ENCODE assay signal across 8 cellular contexts in the genomic region with DNA sequence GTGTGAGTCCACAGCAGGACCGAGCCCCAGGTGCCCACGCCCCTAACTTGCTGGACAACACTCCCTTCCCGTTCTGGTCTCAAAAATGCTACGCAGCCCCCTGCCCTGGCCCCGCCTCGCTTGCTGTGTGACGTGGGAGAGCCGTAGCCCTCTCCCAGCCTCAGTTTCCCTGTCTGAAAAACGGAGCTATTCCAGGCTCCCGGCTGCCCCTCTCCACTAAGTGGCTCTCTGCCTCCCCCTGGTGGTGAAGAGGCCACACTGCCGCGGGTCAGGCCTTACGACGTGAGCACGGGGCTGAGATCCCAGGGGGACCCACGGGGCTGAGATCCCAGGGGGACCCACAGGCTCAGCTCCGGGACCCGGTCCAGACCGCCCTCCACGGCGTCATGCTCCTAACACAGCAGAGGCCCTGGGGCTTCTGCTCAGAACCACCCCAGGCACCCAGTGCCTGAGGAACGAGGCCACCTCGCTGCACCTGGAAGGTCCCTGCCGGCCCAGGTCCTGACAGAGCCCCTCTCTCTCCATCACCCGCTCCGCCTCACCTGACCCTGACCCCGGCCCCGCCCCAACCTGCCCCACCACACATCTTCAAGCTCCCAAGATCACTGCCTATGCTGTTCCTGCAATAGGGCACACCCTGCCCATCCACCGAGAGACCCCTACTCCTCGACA. TPM values are rescaled to one million over a fixed set of nuclear protein-coding genes. Genes with fewer than 3 reads are reported as not detected.
A peak's percentile ranks its signal among the peaks of the same experiment; 100 is the strongest.
DNase-seq lines count a peak whose midpoint lies in the region; ATAC-seq and TF ChIP-seq lines count a peak whose summit lies in the region.

No MANE protein-coding gene starts in this region.

- intact Hi-C loops in dendritic cell treated with granulocyte-macrophage colony-stimulating factor and Interleukin-4, amounts not matched to agents 40 ng/mL and 50 ng/mL, for 4 days (cut with micrococcal nuclease), result loop anchor here (5.0 to 10.0 kb wide), 3 partner anchors 40 to 238 kb away; no protein-coding TSS in a partner anchor

- peaks cover 26% of the 10 kb centered on the region for H3K27me3 Mint-ChIP-seq in dendritic cell treated with granulocyte-macrophage colony-stimulating factor and Interleukin-4, amounts not matched to agents 40 ng/mL and 50 ng/mL, for 4 days

- H3K27ac Mint-ChIP-seq in dendritic cell treated with granulocyte-macrophage colony-stimulating factor and Interleukin-4, amounts not matched to agents 40 ng/mL and 50 ng/mL, for 4 days, result peak overlapping the region; percentile 37

- H3K4me3 ChIP-seq in AG04450 (ENCODE audit: low read depth, low read length), result no peak overlapping the region

- peak; percentile 94 for TF ChIP-seq CTCF in AG04450 (IDR thresholded peaks at IDR 0.05; ENCODE audit: low read depth, low read length)

- no peaks in the 10 kb centered on the region for H3K27me3 ChIP-seq in AG04450 (ENCODE audit: control insufficient read depth, insufficient read depth, low read length)

- DNase-seq in AG04450 (ENCODE audit: low read depth, low spot score), result no peak
- DNase-seq in NCI-H2107 treated with DMSO at 0.1 percent for 48 hours (lab: John Stamatoyannopoulos, UW; ENCODE audit: unreplicated experiment), result peak; percentile 11
- peak; percentile 83 to 85 for DNase-seq in activated CD4-positive, alpha-beta T cell treated with anti-CD3 and anti-CD28 coated beads, Interleukin-2, amount 50 U/mL, for 48 hours
- peak; percentile 49 to 63 for DNase-seq in lung microvascular endothelial cell (ENCODE audit: low read depth in 2 of 2)
- DNase-seq in stimulated activated CD8-positive, alpha-beta memory T cell treated with anti-CD3 and anti-CD28 coated beads, Interleukin-15, amount 100 ng/mL, for 48 hours (ENCODE audit: low read depth in 2 of 2), result peak; percentile 47 to 48

- no peaks in the 10 kb centered on the region for H3K9me3 Mint-ChIP-seq in dendritic cell treated with granulocyte-macrophage colony-stimulating factor and Interleukin-4, amounts not matched to agents 40 ng/mL and 50 ng/mL, for 4 days

- H3K27ac ChIP-seq in AG04450 (ENCODE audit: low read depth, low read length), result no peak overlapping the region

- peak; percentile 67 for ATAC-seq in GM18511 (IDR thresholded peaks at IDR 0.05; ENCODE audit: unreplicated experiment)
- ATAC-seq in GM21390 (IDR thresholded peaks at IDR 0.05; ENCODE audit: unreplicated experiment), result no peak

- POLR2A ChIA-PET in AG04450 (lab: Yijun Ruan, JAX), result no interaction called here

- no peaks in the 10 kb centered on the region; the same call in 1 of the 2 replicates for H3K9me3 ChIP-seq in AG04450 (ENCODE audit: control insufficient read depth, insufficient read depth, low read length)

- H3K4me1 Mint-ChIP-seq in dendritic cell treated with granulocyte-macrophage colony-stimulating factor and Interleukin-4, amounts not matched to agents 40 ng/mL and 50 ng/mL, for 4 days (ENCODE audit: low read depth), result peaks cover 10% of the 10 kb centered on the region

- H3K36me3 Mint-ChIP-seq in dendritic cell treated with granulocyte-macrophage colony-stimulating factor and Interleukin-4, amounts not matched to agents 40 ng/mL and 50 ng/mL, for 4 days (ENCODE audit: low read depth), result peaks cover 27% of the 10 kb centered on the region

- CTCF ChIA-PET in AG04450 (lab: Charles Lee), result interaction anchor here (0.6 to 4.3 kb wide), 20 partner anchors 9 to 548 kb away, joined by 3 to 32 read pairs (median 4); no protein-coding TSS in a partner anchor

- no peak overlapping the region for H3K4me3 Mint-ChIP-seq in dendritic cell treated with granulocyte-macrophage colony-stimulating factor and Interleukin-4, amounts not matched to agents 40 ng/mL and 50 ng/mL, for 4 days

RNA-seq across cellular contexts. Expression of a gene that starts 26.7 kb away (rescaled TPM):
- 8.5 and 9.6 TPM in 2 replicates for polyA plus RNA-seq in AG04450 (2011; rRNA removed)
- polyA minus RNA-seq in AG04450 (2011; rRNA and poly(A)+ RNA removed), result 7.3 and 10.3 TPM in 2 replicates
- total RNA-seq in lung microvascular endothelial cell, result 7.4 and 8.9 TPM in 2 replicates
